In genomic region chr11:121795206-121795605, GRCh38 we compare ENCODE assay signal across 29 cellular contexts.
DNase-seq lines count a peak whose midpoint lies in the region; ATAC-seq, FAIRE-seq and TF ChIP-seq lines count a peak whose summit lies in the region.
"Had no signal": no experiment of that assay in that cellular context is flagged by ENCODE, and none has a peak within 500 bp of the region (broad histone marks: within the 10 kb centered on the region; RNA-seq: fewer than 3 reads in every experiment).

No MANE protein-coding gene starts in this region.

- no peaks in the 10 kb centered on the region for H3K79me2 ChIP-seq in astrocyte (ENCODE audit: insufficient read depth, low read length)
- no peaks in the 10 kb centered on the region for H3K79me2 ChIP-seq in hepatocyte
- no peaks in the 10 kb centered on the region for H3K79me2 ChIP-seq in trophoblast cell (ENCODE audit: control insufficient read depth, insufficient read depth, low read length, poor library complexity)

- no peak overlapping the region for H3K14ac ChIP-seq in trophoblast cell (ENCODE audit: low read length)

- H3K4me1 Mint-ChIP-seq in astrocyte (ENCODE audit: low read depth, unreplicated experiment): peaks cover 1% of the 10 kb centered on the region
- H3K4me1 Mint-ChIP-seq: IgD-negative memory B cell; stimulated activated memory B cell treated with anti-CD40 and anti-IgM and Interleukin-4, amounts not matched to agents 10 μg/mL and 1 μg/mL and 100 μg/mL, for 72 hours had no signal

- H3K4me1 ChIP-seq in astrocyte (ENCODE audit: insufficient read depth, low read length) (no peaks in the 10 kb centered on the region), hepatocyte (ENCODE audit: insufficient read depth) (peaks cover 2% of the 10 kb centered on the region), trophoblast cell (ENCODE audit: control insufficient read depth in 1 of 2, insufficient read depth in 2 of 2, low read length in 2 of 2) (peaks cover 6 to 11% of the 10 kb centered on the region in 2 experiments), sigmoid colon (peaks cover 0 to 20% (median 12%) of the 10 kb centered on the region in 4 donors), aorta (ENCODE audit: control insufficient read depth in 1 of 2, insufficient read depth in 2 of 2, low read length in 2 of 2) (peaks cover 3% of the 10 kb centered on the region in 2 donors)
- H3K4me1 ChIP-seq: prostate gland had no signal

- no peaks in the 10 kb centered on the region for H3K27me3 Mint-ChIP-seq in astrocyte (ENCODE audit: low read depth, unreplicated experiment)
- H3K27me3 Mint-ChIP-seq: IgD-negative memory B cell had no signal

- H2AK5ac ChIP-seq in trophoblast cell (ENCODE audit: low read length): no peak overlapping the region

- no peak for TF ChIP-seq EP300 in sigmoid colon (IDR thresholded peaks at IDR 0.05)

- H3K4ac ChIP-seq in trophoblast cell (ENCODE audit: low read depth, low read length): no peak overlapping the region

- 66% methylated on average over 6 of the region's 6 CpGs for WGBS in hepatocyte (ENCODE audit: low lambda C conversion rate, missing lambda C conversion rate)
- no CpG with 5 or more reads among the region's 6 CpGs for WGBS in trophoblast cell (ENCODE audit: extremely low coverage, insufficient coverage, insufficient read length)
- WGBS in sigmoid colon, 2 donors: 71 to 76% methylated on average over 6 of the region's 6 CpGs
- WGBS in aorta, 2 donors: 63 to 71% methylated on average over 6 of the region's 6 CpGs

- H3K23ac ChIP-seq in trophoblast cell (ENCODE audit: low read length): no peak overlapping the region

- H2AFZ ChIP-seq in astrocyte (ENCODE audit: low read depth, low read length) (peak overlapping the region; percentile 78), hepatocyte (no peak overlapping the region), trophoblast cell (ENCODE audit: insufficient read depth, low read length, poor library complexity) (no peak overlapping the region)
- H2AFZ ChIP-seq: PC-9 had no signal

- H3K4me2 ChIP-seq in astrocyte (ENCODE audit: low read length) (peak overlapping the region; percentile 75), hepatocyte (no peak overlapping the region), trophoblast cell (ENCODE audit: low read length) (no peak overlapping the region)
- H3K4me2 ChIP-seq: PC-9 had no signal

- no peak for FAIRE-seq in astrocyte (lab: Jason Lieb, UNC)
- FAIRE-seq: frontal cortex, GM18507 had no signal

- peak overlapping the region; percentile 53 for H2BK12ac ChIP-seq in trophoblast cell (ENCODE audit: low read length)

- H3K27ac ChIP-seq in astrocyte (ENCODE audit: low read depth, low read length): no peak overlapping the region
- peak overlapping the region; percentile 64 for H3K27ac ChIP-seq in hepatocyte
- H3K27ac ChIP-seq in trophoblast cell (ENCODE audit: low read depth, low read length): no peak overlapping the region
- no peak overlapping the region for H3K27ac ChIP-seq in sigmoid colon
- H3K27ac ChIP-seq in aorta (ENCODE audit: low read depth in 1 of 2, low read length in 2 of 2): no peak overlapping the region
- H3K27ac ChIP-seq: esophagus muscularis mucosa, PC-9, prostate gland had no signal

- H3K4me3 Mint-ChIP-seq in astrocyte (ENCODE audit: unreplicated experiment): no peak overlapping the region
- H3K4me3 Mint-ChIP-seq: activated CD8-positive, alpha-beta T cell treated with anti-CD3 and anti-CD28 coated beads, Interleukin-2, amount 10 ng/mL, durations not matched to agents 7 days and 5 days; CD14-positive monocyte; IgD-negative memory B cell; stimulated activated memory B cell treated with anti-CD40 and anti-IgM and Interleukin-4, amounts not matched to agents 10 μg/mL and 1 μg/mL and 100 μg/mL, for 72 hours had no signal

- H3K9me3 Mint-ChIP-seq in astrocyte (ENCODE audit: unreplicated experiment): peaks cover 4% of the 10 kb centered on the region

- H4K12ac ChIP-seq in trophoblast cell (ENCODE audit: low read depth, low read length): no peak overlapping the region

- no peak overlapping the region for H2BK120ac ChIP-seq in trophoblast cell (ENCODE audit: insufficient read depth, low read length, poor library complexity)

- no peak overlapping the region for H3K18ac ChIP-seq in trophoblast cell (ENCODE audit: low read length)

- H3K79me1 ChIP-seq in trophoblast cell (ENCODE audit: low read length): no peaks in the 10 kb centered on the region

- H3K27me3 ChIP-seq in astrocyte (ENCODE audit: insufficient read depth, low read length) (no peaks in the 10 kb centered on the region), hepatocyte (no peaks in the 10 kb centered on the region), trophoblast cell (ENCODE audit: insufficient read depth, low read length) (no peaks in the 10 kb centered on the region), sigmoid colon (no peaks in the 10 kb centered on the region), aorta (ENCODE audit: control insufficient read depth in 1 of 2, insufficient read depth in 2 of 2, low read length in 1 of 2) (no peaks in the 10 kb centered on the region)
- H3K27me3 ChIP-seq: esophagus muscularis mucosa had no signal

- H3K9me3 ChIP-seq in astrocyte (ENCODE audit: insufficient read depth, low read depth, low read length): no peaks in the 10 kb centered on the region
- H3K9me3 ChIP-seq in hepatocyte (ENCODE audit: low read depth): no peaks in the 10 kb centered on the region
- no peaks in the 10 kb centered on the region for H3K9me3 ChIP-seq in trophoblast cell (ENCODE audit: insufficient read depth, low read depth, low read length)
- H3K9me3 ChIP-seq in sigmoid colon: no peaks in the 10 kb centered on the region
- H3K9me3 ChIP-seq in aorta (ENCODE audit: control insufficient read depth, low read length): no peaks in the 10 kb centered on the region
- H3K9me3 ChIP-seq: esophagus muscularis mucosa, prostate gland had no signal

- no peak for ATAC-seq in aorta (ENCODE audit: low FRiP score)
- ATAC-seq: activated CD8-positive, alpha-beta T cell treated with anti-CD3 and anti-CD28 coated beads, Interleukin-2, amount 10 ng/mL, durations not matched to agents 7 days and 5 days; Right ventricle myocardium inferior; stimulated activated memory B cell treated with anti-CD40 and anti-IgM and Interleukin-4, amounts not matched to agents 10 μg/mL and 1 μg/mL and 100 μg/mL, for 72 hours had no signal

- H3K9ac ChIP-seq in astrocyte (ENCODE audit: low read length): peak overlapping the region; percentile 41
- H3K9ac ChIP-seq in trophoblast cell (ENCODE audit: low read length): no peak overlapping the region

- peak overlapping the region; percentile 17 for H4K8ac ChIP-seq in trophoblast cell (ENCODE audit: low read depth, low read length)

- no peak overlapping the region for H3K27ac Mint-ChIP-seq in astrocyte (ENCODE audit: unreplicated experiment)
- H3K27ac Mint-ChIP-seq: activated CD8-positive, alpha-beta T cell treated with anti-CD3 and anti-CD28 coated beads, Interleukin-2, amount 10 ng/mL, durations not matched to agents 7 days and 5 days; CD14-positive monocyte; IgD-negative memory B cell; stimulated activated memory B cell treated with anti-CD40 and anti-IgM and Interleukin-4, amounts not matched to agents 10 μg/mL and 1 μg/mL and 100 μg/mL, for 72 hours had no signal

- no peaks in the 10 kb centered on the region for H3K36me3 Mint-ChIP-seq in astrocyte (ENCODE audit: low read depth, unreplicated experiment)
- H3K36me3 Mint-ChIP-seq: CD14-positive monocyte; IgD-negative memory B cell; stimulated activated memory B cell treated with anti-CD40 and anti-IgM and Interleukin-4, amounts not matched to agents 10 μg/mL and 1 μg/mL and 100 μg/mL, for 72 hours had no signal

- H3K9me2 ChIP-seq in hepatocyte (replicated peaks; ENCODE audit: insufficient read depth): no peaks in the 10 kb centered on the region

- intact Hi-C loops in sigmoid colon (cut with DNase I): no loop called here
- intact Hi-C loops in aorta (cut with DNase I): no loop called here

- H3K36me3 ChIP-seq in astrocyte (ENCODE audit: insufficient read depth, low read length): no peaks in the 10 kb centered on the region
- H3K36me3 ChIP-seq in hepatocyte (replicated peaks; ENCODE audit: insufficient read depth, low read depth): no peaks in the 10 kb centered on the region
- no peaks in the 10 kb centered on the region for H3K36me3 ChIP-seq in trophoblast cell (ENCODE audit: control insufficient read depth in 1 of 2, insufficient read depth in 2 of 2, low read length in 2 of 2)
- no peaks in the 10 kb centered on the region for H3K36me3 ChIP-seq in sigmoid colon
- H3K36me3 ChIP-seq in aorta (ENCODE audit: control insufficient read depth in 1 of 2, insufficient read depth in 2 of 2, low read length in 1 of 2): no peaks in the 10 kb centered on the region
- H3K36me3 ChIP-seq: esophagus muscularis mucosa, prostate gland had no signal

- DNase-seq in Ammon's horn (ENCODE audit: low spot score) (peak; percentile 67), astrocyte (ENCODE audit: low read depth) (peak; percentile 9), hepatocyte (ENCODE audit: low spot score) (no peak), trophoblast cell (no peak), sigmoid colon (no peak), HuH-7.5 (ENCODE audit: low spot score) (no peak), aorta (no peak), EL (no peak)
- DNase-seq: 8988T; activated CD8-positive, alpha-beta T cell treated with anti-CD3 and anti-CD28 coated beads, Interleukin-2, amount 10 ng/mL, durations not matched to agents 7 days and 5 days; activated naive CD4-positive, alpha-beta T cell treated with anti-CD3 and anti-CD28 coated beads, Interleukin-2, amount 50 U/mL, for 16 hours; central memory CD4-positive, alpha-beta T cell; mammary epithelial cell; MV-4-11; NCI-H1436; NCI-H2081 treated with DMSO at 0.1 percent for 48 hours; NCI-H226; NCI-H526 treated with DMSO at 0.1 percent for 48 hours; NK-92 treated with Interleukin-12 subunit alpha and Interleukin-12 subunit beta, amount 100 ng/mL, for 24 hours; T-helper 2 cell had no signal

- peak overlapping the region; percentile 34 for H3K4me3 ChIP-seq in astrocyte (ENCODE audit: insufficient read depth, low read depth, low read length)
- no peak overlapping the region for H3K4me3 ChIP-seq in hepatocyte
- H3K4me3 ChIP-seq in trophoblast cell (ENCODE audit: low read depth, low read length): no peak overlapping the region
- H3K4me3 ChIP-seq in sigmoid colon: no peak overlapping the region
- no peak overlapping the region for H3K4me3 ChIP-seq in aorta (ENCODE audit: low read length in 2 of 2)
- H3K4me3 ChIP-seq: esophagus muscularis mucosa, PC-9, prostate gland had no signal

- TF ChIP-seq CTCF in astrocyte (IDR thresholded peaks at IDR 0.05; ENCODE audit: insufficient read depth, low read depth, low read length) (no peak), hepatocyte (IDR thresholded peaks at IDR 0.05; ENCODE audit: poor library complexity) (no peak), sigmoid colon (IDR thresholded peaks at IDR 0.05) (no peak)

- H4K20me1 ChIP-seq in astrocyte (ENCODE audit: insufficient read depth, low read length) (no peaks in the 10 kb centered on the region), hepatocyte (ENCODE audit: insufficient read depth, poor library complexity, severe bottlenecking) (no peaks in the 10 kb centered on the region)

- TF ChIP-seq POLR2A in sigmoid colon (IDR thresholded peaks at IDR 0.05): no peak

- H4K91ac ChIP-seq in trophoblast cell (ENCODE audit: low read depth, low read length): peak overlapping the region; percentile 55

- no peak overlapping the region for H2BK5ac ChIP-seq in trophoblast cell (ENCODE audit: low read depth, low read length, poor library complexity)

Comparison
In these comparisons a context has a peak if more than half of its experiments do, and no peak if none do; other contexts are left out.
1. DNase-seq: peak in Ammon's horn (single experiment) and astrocyte (single experiment); none in hepatocyte (single experiment), trophoblast cell (0 of 2), sigmoid colon (single experiment), HuH-7.5 (single experiment), aorta (0 of 2) and EL (single experiment).